ENCODE assay signal across 19 cellular contexts in the genomic region with DNA sequence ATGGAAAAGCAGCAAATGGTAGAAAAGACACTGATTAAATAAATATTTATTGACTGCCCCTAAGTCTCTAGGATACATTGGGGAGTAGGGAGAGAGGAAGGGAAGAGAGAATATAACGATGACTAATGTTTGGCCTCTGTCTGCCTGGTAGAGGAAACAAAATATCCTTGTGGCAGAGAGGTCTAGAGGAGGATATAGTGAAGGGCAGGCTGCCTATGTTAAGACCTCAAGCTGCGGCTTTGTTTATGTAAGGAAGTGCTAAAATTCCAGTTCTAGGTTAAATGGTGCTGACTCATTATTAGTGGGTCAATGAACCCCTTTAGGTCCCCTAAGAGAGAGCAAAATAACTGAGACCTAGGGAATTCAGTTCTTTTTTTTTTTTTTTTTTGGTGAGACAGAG.
DNase-seq lines count a peak whose midpoint lies in the region; ATAC-seq, FAIRE-seq and TF ChIP-seq lines count a peak whose summit lies in the region.
"Had no signal": no experiment of that assay in that cellular context is flagged by ENCODE, and none has a peak within 500 bp of the region (broad histone marks: within the 10 kb centered on the region; RNA-seq: fewer than 3 reads in every experiment).

No MANE protein-coding gene starts in this region.

- intact Hi-C loops in kidney (cut with DNase I) = no loop called here
- intact Hi-C loops in activated CD8-positive, alpha-beta T cell treated with anti-CD3 and anti-CD28 coated beads for 36 hours (cut with micrococcal nuclease) = no loop called here

- no peaks in the 10 kb centered on the region for H3K4me1 Mint-ChIP-seq in activated CD8-positive, alpha-beta T cell treated with anti-CD3 and anti-CD28 coated beads for 36 hours (ENCODE audit: low read depth)
- H3K4me1 Mint-ChIP-seq in activated CD8-positive, alpha-beta memory T cell treated with anti-CD3 and anti-CD28 coated beads, Interleukin-2, amount 10 ng/mL, durations not matched to agents 7 days and 5 days = no peaks in the 10 kb centered on the region
- H3K4me1 Mint-ChIP-seq: activated T-helper 17 cell treated with anti-CD3 and anti-CD28 coated beads, Interleukin-2, amount 50 U/mL, for 72 hours; CD4-positive, alpha-beta memory T cell; T-helper 17 cell had no signal

- H3K27ac ChIP-seq in kidney (ENCODE audit: low read depth in 2 of 2, low read length in 2 of 2) = no peak overlapping the region
- H3K27ac ChIP-seq: suprapubic skin had no signal

- H3K9me3 Mint-ChIP-seq in activated CD8-positive, alpha-beta T cell treated with anti-CD3 and anti-CD28 coated beads for 36 hours = no peaks in the 10 kb centered on the region
- no peaks in the 10 kb centered on the region for H3K9me3 Mint-ChIP-seq in activated CD8-positive, alpha-beta memory T cell treated with anti-CD3 and anti-CD28 coated beads, Interleukin-2, amount 10 ng/mL, durations not matched to agents 7 days and 5 days (ENCODE audit: low read depth)
- H3K9me3 Mint-ChIP-seq: activated T-helper 17 cell treated with anti-CD3 and anti-CD28 coated beads, Interleukin-2, amount 50 U/mL, for 72 hours had no signal

- CTCF ChIA-PET in activated CD8-positive, alpha-beta T cell treated with anti-CD3 and anti-CD28 coated beads for 36 hours (lab: Charles Lee) = no interaction called here
- CTCF ChIA-PET in activated CD8-positive, alpha-beta memory T cell treated with anti-CD3 and anti-CD28 coated beads, Interleukin-2, amount 10 ng/mL, durations not matched to agents 7 days and 5 days (lab: Charles Lee) = no interaction called here

- H3K27me3 Mint-ChIP-seq in activated CD8-positive, alpha-beta T cell treated with anti-CD3 and anti-CD28 coated beads for 36 hours = no peaks in the 10 kb centered on the region
- H3K27me3 Mint-ChIP-seq in activated CD8-positive, alpha-beta memory T cell treated with anti-CD3 and anti-CD28 coated beads, Interleukin-2, amount 10 ng/mL, durations not matched to agents 7 days and 5 days = no peaks in the 10 kb centered on the region
- H3K27me3 Mint-ChIP-seq: activated T-helper 17 cell treated with anti-CD3 and anti-CD28 coated beads, Interleukin-2, amount 50 U/mL, for 72 hours; CD4-positive, alpha-beta memory T cell; effector memory CD8-positive, alpha-beta T cell; T-helper 17 cell had no signal

- in situ Hi-C loops in astrocyte of the spinal cord (cut with HindIII; ENCODE audit: low sequenced_read_pairs) = no loop called here

- H3K36me3 ChIP-seq in kidney (ENCODE audit: control insufficient read depth in 1 of 2, insufficient read depth in 2 of 2, low read length in 2 of 2) = no peaks in the 10 kb centered on the region
- H3K36me3 ChIP-seq: suprapubic skin had no signal

- no peak overlapping the region for H3K27ac Mint-ChIP-seq in activated CD8-positive, alpha-beta T cell treated with anti-CD3 and anti-CD28 coated beads for 36 hours
- H3K27ac Mint-ChIP-seq in activated CD8-positive, alpha-beta memory T cell treated with anti-CD3 and anti-CD28 coated beads, Interleukin-2, amount 10 ng/mL, durations not matched to agents 7 days and 5 days = no peak overlapping the region
- H3K27ac Mint-ChIP-seq: activated T-helper 17 cell treated with anti-CD3 and anti-CD28 coated beads, Interleukin-2, amount 50 U/mL, for 72 hours; CD4-positive, alpha-beta memory T cell; effector memory CD8-positive, alpha-beta T cell; T-helper 17 cell had no signal

- DNase-seq in HT1080 (ENCODE audit: low read depth) (peak; percentile 84), astrocyte of the spinal cord (ENCODE audit: low read depth, low spot score) (peak; percentile 77), glomerular visceral epithelial cell (ENCODE audit: extremely low spot score) (peak; percentile 40), stromal cell of bone marrow (ENCODE audit: low read depth) (peak; percentile 49), kidney (no peak)
- DNase-seq in activated CD8-positive, alpha-beta T cell treated with anti-CD3 and anti-CD28 coated beads for 36 hours = no peak
- no peak for DNase-seq in activated CD8-positive, alpha-beta memory T cell treated with anti-CD3 and anti-CD28 coated beads, Interleukin-2, amount 10 ng/mL, durations not matched to agents 7 days and 5 days
- DNase-seq: activated CD4-positive, alpha-beta T cell treated with anti-CD3 and anti-CD28 coated beads, Interleukin-2, amount 50 U/mL, for 4 hours; anterior cingulate cortex; CD4-positive, alpha-beta memory T cell; effector memory CD8-positive, alpha-beta T cell; hypothalamus; small intestine; T-helper 17 cell had no signal

- no peak overlapping the region for H3K9ac ChIP-seq in kidney (ENCODE audit: low read length in 2 of 2)

- H3K4me3 ChIP-seq in astrocyte of the spinal cord (ENCODE audit: low read depth, low read length) = no peak overlapping the region
- no peak overlapping the region for H3K4me3 ChIP-seq in kidney (ENCODE audit: low read length in 2 of 2)
- H3K4me3 ChIP-seq: suprapubic skin had no signal

- H3K4me1 ChIP-seq in kidney (ENCODE audit: control insufficient read depth in 1 of 2, insufficient read depth in 1 of 2, low read depth in 1 of 2, low read length in 2 of 2) = no peaks in the 10 kb centered on the region
- H3K4me1 ChIP-seq: suprapubic skin had no signal

- TF ChIP-seq CTCF in astrocyte of the spinal cord (IDR thresholded peaks at IDR 0.05; ENCODE audit: low read depth, low read length) (no peak), kidney (IDR thresholded peaks at IDR 0.05; ENCODE audit: borderline replicate concordance, extremely low read depth, insufficient read depth) (no peak)
- no peak for TF ChIP-seq CTCF in activated CD8-positive, alpha-beta T cell treated with anti-CD3 and anti-CD28 coated beads for 36 hours (IDR thresholded peaks at IDR 0.05)

- POLR2A ChIA-PET in activated CD8-positive, alpha-beta T cell treated with anti-CD3 and anti-CD28 coated beads for 36 hours (lab: Charles Lee) = no interaction called here

- no peak overlapping the region for H3K4me3 Mint-ChIP-seq in activated CD8-positive, alpha-beta T cell treated with anti-CD3 and anti-CD28 coated beads for 36 hours
- no peak overlapping the region for H3K4me3 Mint-ChIP-seq in activated CD8-positive, alpha-beta memory T cell treated with anti-CD3 and anti-CD28 coated beads, Interleukin-2, amount 10 ng/mL, durations not matched to agents 7 days and 5 days
- H3K4me3 Mint-ChIP-seq: activated T-helper 17 cell treated with anti-CD3 and anti-CD28 coated beads, Interleukin-2, amount 50 U/mL, for 72 hours; CD4-positive, alpha-beta memory T cell; effector memory CD8-positive, alpha-beta T cell; T-helper 17 cell had no signal

- no peaks in the 10 kb centered on the region for H3K36me3 Mint-ChIP-seq in activated CD8-positive, alpha-beta T cell treated with anti-CD3 and anti-CD28 coated beads for 36 hours (ENCODE audit: low read depth)
- no peaks in the 10 kb centered on the region for H3K36me3 Mint-ChIP-seq in activated CD8-positive, alpha-beta memory T cell treated with anti-CD3 and anti-CD28 coated beads, Interleukin-2, amount 10 ng/mL, durations not matched to agents 7 days and 5 days
- H3K36me3 Mint-ChIP-seq: CD4-positive, alpha-beta memory T cell had no signal

- ATAC-seq in activated CD8-positive, alpha-beta T cell treated with anti-CD3 and anti-CD28 coated beads for 36 hours = no peak
- no peak for ATAC-seq in GM21526 (IDR thresholded peaks at IDR 0.05; ENCODE audit: low FRiP score, unreplicated experiment)
- ATAC-seq in activated CD8-positive, alpha-beta memory T cell treated with anti-CD3 and anti-CD28 coated beads, Interleukin-2, amount 10 ng/mL, durations not matched to agents 7 days and 5 days = no peak
- ATAC-seq: activated T-helper 17 cell treated with anti-CD3 and anti-CD28 coated beads, Interleukin-2, amount 50 U/mL, for 72 hours; effector memory CD8-positive, alpha-beta T cell; HepG2; Panc1; T-helper 17 cell had no signal

- H3K9me3 ChIP-seq in kidney (ENCODE audit: control insufficient read depth in 1 of 2, low read length in 2 of 2) = no peaks in the 10 kb centered on the region
- H3K9me3 ChIP-seq: suprapubic skin had no signal

- no peak for FAIRE-seq in kidney (lab: Jason Lieb, UNC)
- FAIRE-seq: HepG2, small intestine had no signal

Comparison
In these comparisons a context has a peak if more than half of its experiments do, and no peak if none do; other contexts are left out.
1. DNase-seq: peak in HT1080 (single experiment), astrocyte of the spinal cord (single experiment), glomerular visceral epithelial cell (single experiment) and stromal cell of bone marrow (single experiment); none in kidney (single experiment), activated CD8-positive, alpha-beta T cell treated with anti-CD3 and anti-CD28 coated beads for 36 hours (single experiment) and activated CD8-positive, alpha-beta memory T cell treated with anti-CD3 and anti-CD28 coated beads, Interleukin-2, amount 10 ng/mL, durations not matched to agents 7 days and 5 days (single experiment).